ENCODE assay signal across 9 cellular contexts in the genomic region with DNA sequence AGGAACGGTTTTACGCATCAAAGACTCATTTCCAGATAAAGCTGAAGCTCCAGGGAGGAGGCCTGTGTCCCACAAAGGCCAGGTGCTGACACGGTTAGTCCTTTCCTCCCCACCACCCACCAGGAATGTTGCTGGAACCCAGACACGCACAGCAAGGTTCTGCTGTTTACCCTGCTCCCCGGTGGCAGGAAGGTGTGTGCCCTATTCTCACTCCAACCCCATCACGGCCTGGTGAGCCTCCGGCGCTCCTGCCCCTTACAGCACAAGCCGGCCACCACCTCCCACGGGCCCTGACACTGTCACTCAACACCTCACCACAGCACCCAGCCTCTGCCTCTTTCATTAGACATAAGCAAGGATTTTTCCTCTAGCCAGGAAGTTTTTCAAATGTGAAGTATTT. TPM values are rescaled to one million over a fixed set of nuclear protein-coding genes. Genes with fewer than 3 reads are reported as not detected.
DNase-seq lines count a peak whose midpoint lies in the region; ATAC-seq, FAIRE-seq and TF ChIP-seq lines count a peak whose summit lies in the region.
"Had no signal": no experiment of that assay in that cellular context is flagged by ENCODE, and none has a peak within 500 bp of the region (broad histone marks: within the 10 kb centered on the region; RNA-seq: fewer than 3 reads in every experiment).

No MANE protein-coding gene starts in this region.

- H2BK20ac ChIP-seq in IMR-90 (ENCODE audit: low read depth, low read length), result peak overlapping the region; percentile 51; the same call in 1 of the 2 replicates

- peak overlapping the region; percentile 80; the same call in 1 of the 2 replicates for H2AK5ac ChIP-seq in IMR-90 (ENCODE audit: low read depth, low read length)

- H4K5ac ChIP-seq in IMR-90 (ENCODE audit: low read depth, low read length), result peak overlapping the region; percentile 14

- intact Hi-C loops in IMR-90 (cut with micrococcal nuclease), result loop anchor here (2.0 kb wide), 1 partner anchor 46 kb away; no protein-coding TSS in a partner anchor
- intact Hi-C loops in GM12878 (cut with micrococcal nuclease; ENCODE audit: unreplicated experiment), result no loop called here
- intact Hi-C loops in HepG2 (cut with micrococcal nuclease; ENCODE audit: unreplicated experiment), result loop anchor here (2.0 to 5.0 kb wide), 3 partner anchors 26 to 65 kb away; partner anchors contain the start of gene SPG7

- TF ChIP-seq EP300 in GM12878 (IDR thresholded peaks at IDR 0.05; ENCODE audit: borderline replicate concordance in 1 of 2, control insufficient read depth in 1 of 2, low read depth in 2 of 2, low read length in 2 of 2), result no peak
- TF ChIP-seq EP300 in HepG2 (IDR thresholded peaks at IDR 0.05; ENCODE audit: low read depth in 2 of 2, low read length in 2 of 2), result no peak
- TF ChIP-seq EP300 in HepG2 (CRISPR knock-in tag; IDR thresholded peaks at IDR 0.05; ENCODE audit: borderline replicate concordance), result no peak

- FAIRE-seq in GM12878 (lab: Jason Lieb, UNC) (no peak), HepG2 (lab: Jason Lieb, UNC) (no peak)

- H3K27me3 ChIP-seq in IMR-90 (ENCODE audit: control insufficient read depth, insufficient read depth, low read length) (no peaks in the 10 kb centered on the region), GM12878 (replicated peaks in 1 of 2; ENCODE audit: control insufficient read depth in 2 of 2, insufficient read depth in 2 of 2, low read length in 1 of 2) (no peaks in the 10 kb centered on the region), HepG2 (ENCODE audit: control insufficient read depth in 1 of 2, insufficient read depth in 2 of 2, low read length in 2 of 2) (no peaks in the 10 kb centered on the region), stomach smooth muscle (ENCODE audit: control insufficient read depth in 1 of 2, insufficient read depth in 2 of 2, low read length in 2 of 2) (no peaks in the 10 kb centered on the region)

- TF ChIP-seq RAD21 in IMR-90 (IDR thresholded peaks at IDR 0.05; ENCODE audit: low read length) (no peak), GM12878 (IDR thresholded peaks at IDR 0.05; ENCODE audit: insufficient read depth, low read depth, low read length) (no peak), HepG2 (CRISPR knock-in tag; IDR thresholded peaks at IDR 0.05) (no peak)

- WGBS in IMR-90 (ENCODE audit: extremely low coverage in 2 of 2, insufficient read length in 1 of 2), 2 experiments, result 56% methylated on average over 5 of the region's 10 CpGs; no CpG with 5 or more reads in 1 of the 2 experiments
- WGBS in GM12878 (ENCODE audit: insufficient coverage, insufficient replicate concordance, low lambda C conversion rate, missing lambda C conversion rate), result 83% methylated on average over 10 of the region's 10 CpGs
- WGBS in HepG2 (ENCODE audit: low lambda C conversion rate), result 40% methylated on average over 10 of the region's 10 CpGs

- peak overlapping the region in 1 of 2 experiments; percentile 44; a peak in 2 of 4 replicates for H4K8ac ChIP-seq in IMR-90 (ENCODE audit: low read depth in 2 of 2, low read length in 2 of 2)

- H3K27ac ChIP-seq in IMR-90 (ENCODE audit: insufficient read depth, low read length) (peak overlapping the region; percentile 83), GM12878 (ENCODE audit: control insufficient read depth, insufficient read depth) (no peak overlapping the region; the same call in 1 of the 2 replicates), HepG2 (ENCODE audit: extremely low read length, insufficient read depth, low read length) (peak overlapping the region; percentile 63), stomach smooth muscle (ENCODE audit: low read length) (peak overlapping the region; percentile 46)

- peak overlapping the region; percentile 7; the same call in 1 of the 2 replicates for H3K9ac ChIP-seq in IMR-90 (ENCODE audit: low read depth, low read length)
- no peak overlapping the region for H3K9ac ChIP-seq in GM12878 (ENCODE audit: control insufficient read depth, insufficient read depth, low read length)
- H3K9ac ChIP-seq in HepG2 (ENCODE audit: insufficient read depth, low read depth, low read length), result peak overlapping the region; percentile 45
- no peak overlapping the region for H3K9ac ChIP-seq in stomach smooth muscle (ENCODE audit: low read length in 2 of 2)

- H3K14ac ChIP-seq in IMR-90 (replicated peaks; ENCODE audit: low read depth, low read length), result peak overlapping the region; percentile 88

- no peak for DNase-seq in IMR-90
- no peak for DNase-seq in GM12878 (ENCODE audit: low read depth, low spot score)
- no peak for DNase-seq in HepG2 (ENCODE audit: low spot score)
- no peak for DNase-seq in GDM1 (lab: John Stamatoyannopoulos, UW)
- DNase-seq in medulla oblongata (ENCODE audit: extremely low spot score), result no peak
- no peak for DNase-seq in AG20443 (ENCODE audit: low spot score)
- DNase-seq: stimulated activated CD4-positive, alpha-beta T cell treated with anti-CD3 and anti-CD28 coated beads, Interleukin-1b, Interleukin-23, amount 100 ng/mL, for 48 hours had no signal

- peaks cover 5% of the 10 kb centered on the region; the same call in 1 of the 2 replicates for H3K36me3 ChIP-seq in IMR-90 (ENCODE audit: control insufficient read depth, insufficient read depth, low read length)
- H3K36me3 ChIP-seq in GM12878 (ENCODE audit: control insufficient read depth in 2 of 2, insufficient read depth in 2 of 2, low read length in 1 of 2), result peaks cover 3 to 4% of the 10 kb centered on the region in 2 experiments; a peak in 3 of 4 replicates
- H3K36me3 ChIP-seq in HepG2 (replicated peaks in 1 of 2; ENCODE audit: control insufficient read depth in 1 of 2, insufficient read depth in 2 of 2, low read length in 2 of 2), result peaks cover 8 to 15% of the 10 kb centered on the region in 2 experiments
- H3K36me3 ChIP-seq in stomach smooth muscle (ENCODE audit: control insufficient read depth in 2 of 2, insufficient read depth in 2 of 2, low read length in 2 of 2), result peaks cover 0 to 2% of the 10 kb centered on the region in 2 donors

- H3K79me1 ChIP-seq in IMR-90 (ENCODE audit: low read depth in 1 of 2, low read length in 2 of 2), result peaks cover 5 to 87% of the 10 kb centered on the region in 2 experiments; a peak in 3 of 4 replicates

- H3K79me2 ChIP-seq in GM12878 (ENCODE audit: control insufficient read depth, insufficient read depth, low read length), result peaks cover 91% of the 10 kb centered on the region
- H3K79me2 ChIP-seq in HepG2 (ENCODE audit: insufficient read depth, low read length), result peaks cover 98% of the 10 kb centered on the region

- H2AFZ ChIP-seq in IMR-90 (replicated peaks; ENCODE audit: low read length, poor library complexity) (no peak overlapping the region), GM12878 (ENCODE audit: control insufficient read depth, low read depth, low read length) (no peak overlapping the region), HepG2 (ENCODE audit: low read length) (no peak overlapping the region)

- peak overlapping the region; percentile 82 for H2BK5ac ChIP-seq in IMR-90 (ENCODE audit: low read depth, low read length, poor library complexity, severe bottlenecking)

- H3K9me3 ChIP-seq in IMR-90 (ENCODE audit: control insufficient read depth, insufficient read depth, low read length), result no peaks in the 10 kb centered on the region
- no peaks in the 10 kb centered on the region for H3K9me3 ChIP-seq in GM12878 (replicated peaks; ENCODE audit: control insufficient read depth, insufficient read depth, low read length)
- H3K9me3 ChIP-seq in HepG2 (ENCODE audit: low read length), result no peaks in the 10 kb centered on the region
- H3K9me3 ChIP-seq in stomach smooth muscle (ENCODE audit: control insufficient read depth in 2 of 2, low read length in 2 of 2), result no peaks in the 10 kb centered on the region

- SMC1A ChIA-PET in GM12878 (lab: Charles Lee; ENCODE audit: uncharacterized antibody, unreplicated experiment), result no interaction called here

- POLR2A ChIA-PET in IMR-90 (lab: Charles Lee; ENCODE audit: unreplicated experiment), result no interaction called here
- POLR2A ChIA-PET in GM12878 (lab: Charles Lee), result no interaction called here
- POLR2A ChIA-PET in HepG2 (lab: Yijun Ruan, JAX), result interaction anchor here (1.1 to 2.4 kb wide), 3 partner anchors 11 to 66 kb away, joined by 3 to 12 read pairs (median 3); partner anchors contain the start of gene SPG7

- dilution Hi-C loops in IMR-90 (cut with HindIII; ENCODE audit: low sequenced_read_pairs, unreplicated experiment), result no loop called here

- H3K4me2 ChIP-seq in IMR-90 (ENCODE audit: low read depth, low read length) (peak overlapping the region; percentile 57), GM12878 (ENCODE audit: control insufficient read depth, insufficient read depth) (no peak overlapping the region), HepG2 (ENCODE audit: low read depth, low read length) (peak overlapping the region; percentile 70)

- H3K4me1 ChIP-seq in IMR-90 (ENCODE audit: control insufficient read depth, insufficient read depth, low read length), result peaks cover 53% of the 10 kb centered on the region
- H3K4me1 ChIP-seq in GM12878 (ENCODE audit: control insufficient read depth, insufficient read depth, low read length), result peaks cover 39% of the 10 kb centered on the region
- peaks cover 92% of the 10 kb centered on the region for H3K4me1 ChIP-seq in HepG2 (ENCODE audit: insufficient read depth, low read length)
- H3K4me1 ChIP-seq in stomach smooth muscle (ENCODE audit: control insufficient read depth, insufficient read depth, low read length), result peaks cover 71% of the 10 kb centered on the region

- peaks cover 81% of the 10 kb centered on the region for H3K9me1 ChIP-seq in IMR-90 (ENCODE audit: insufficient read depth, low read length)

- peak overlapping the region; percentile 88 for H2AK9ac ChIP-seq in IMR-90 (replicated peaks; ENCODE audit: low read depth, low read length, poor library complexity)

- TF ChIP-seq CTCF in IMR-90 (conservative IDR thresholded peaks at IDR 0.05; ENCODE audit: low read depth, low read length) (no peak), GM12878 (IDR thresholded peaks at IDR 0.05 in 2 of 3, conservative IDR thresholded peaks at IDR 0.05 in 1 of 3; ENCODE audit: control insufficient read depth in 2 of 3, extremely low read depth in 1 of 3, insufficient read depth in 1 of 3, low read depth in 3 of 3, low read length in 3 of 3) (no peak), HepG2 (CRISPR knock-in tag; IDR thresholded peaks at IDR 0.05) (no peak)

- peak overlapping the region; percentile 85 for H3K4ac ChIP-seq in IMR-90 (ENCODE audit: low read depth, low read length)

- BruUV-seq in IMR-90 (replicated peaks; lab: Mats Ljungman, UMichigan), result no TSS peak
- no TSS peak for BruUV-seq in GM12878 (replicated peaks; lab: Mats Ljungman, UMichigan)
- BruUV-seq in HepG2 (replicated peaks; lab: Mats Ljungman, UMichigan), result no TSS peak

- H2BK120ac ChIP-seq in IMR-90 (ENCODE audit: low read depth, low read length), result peak overlapping the region; percentile 51; the same call in 1 of the 2 replicates

- H4K91ac ChIP-seq in IMR-90 (ENCODE audit: insufficient read depth, low read depth, low read length), result peak overlapping the region; percentile 19; the same call in 1 of the 2 replicates

- H4K20me1 ChIP-seq in IMR-90 (ENCODE audit: insufficient read depth, low read length) (peaks cover 100% of the 10 kb centered on the region), GM12878 (ENCODE audit: control insufficient read depth, insufficient read depth) (peaks cover 37% of the 10 kb centered on the region), HepG2 (ENCODE audit: insufficient read depth, low read length) (peaks cover 99% of the 10 kb centered on the region)

- peak overlapping the region; percentile 81; the same call in 1 of the 2 replicates for H3K23ac ChIP-seq in IMR-90 (ENCODE audit: low read depth, low read length)

- CTCF ChIA-PET in IMR-90 (lab: Yijun Ruan, JAX) (interaction anchor here (0.5 to 1.1 kb wide), 3 partner anchors 32 to 43 kb away, joined by 3 to 5 read pairs (median 3); no protein-coding TSS in a partner anchor), GM12878 (lab: Yijun Ruan, JAX) (no interaction called here), HepG2 (lab: Yijun Ruan, JAX; ENCODE audit: low intra/inter-chr PET ratio, low total read pairs) (no interaction called here)

- H2BK15ac ChIP-seq in IMR-90 (ENCODE audit: low read depth, low read length), result no peak overlapping the region

- in situ Hi-C loops in IMR-90 (cut with MboI; ENCODE audit: low sequenced_read_pairs) (no loop called here), GM12878 (cut with MboI) (no loop called here), HepG2 (cut with HindIII; ENCODE audit: extremely low pct_ligation_motif_present, low pct_unique_long_range_greater_than_20kb) (no loop called here)

- ATAC-seq in IMR-90 (ENCODE audit: low read depth) (peak; percentile 40), GM12878 (no peak), HepG2 (peak; percentile 54), GM21529 (IDR thresholded peaks at IDR 0.05; ENCODE audit: unreplicated experiment) (no peak)

- peak overlapping the region; percentile 40 for H3K18ac ChIP-seq in IMR-90 (ENCODE audit: low read depth, low read length)

- TF ChIP-seq POLR2A in IMR-90 (IDR thresholded peaks at IDR 0.05; ENCODE audit: low read depth, low read length) (no peak), GM12878 (IDR thresholded peaks at IDR 0.05; ENCODE audit: low read depth, low read length) (no peak), HepG2 (IDR thresholded peaks at IDR 0.05; ENCODE audit: insufficient read depth in 1 of 2, low read depth in 2 of 2, low read length in 2 of 2) (no peak)

- H3K4me3 ChIP-seq in IMR-90 (ENCODE audit: insufficient read depth, low read depth, low read length), result no peak overlapping the region
- H3K4me3 ChIP-seq in GM12878, result no peak overlapping the region
- peak overlapping the region in 1 of 3 experiments; percentile 20; a peak in 2 of 6 replicates for H3K4me3 ChIP-seq in HepG2 (replicated peaks in 1 of 3; ENCODE audit: insufficient read depth in 1 of 3, low read depth in 2 of 3, low read length in 3 of 3)
- peak overlapping the region in 1 of 2 donors; percentile 49 for H3K4me3 ChIP-seq in stomach smooth muscle (ENCODE audit: low read length in 2 of 2)

- RAD21 ChIA-PET in GM12878 (lab: Charles Lee; ENCODE audit: unreplicated experiment), result no interaction called here

- H3K56ac ChIP-seq in IMR-90 (ENCODE audit: extremely low read depth, insufficient read depth, low read length), result no peak overlapping the region

RNA-seq across cellular contexts. Expression of gene ANKRD11, which starts 47.8 kb away (rescaled TPM):
- total RNA-seq in IMR-90 (2012; rRNA removed) (28.1 and 46.8 TPM in 2 replicates), GM12878 (2014; rRNA removed) (30.3 and 34.7 TPM in 2 replicates), GM12878 (2014; rRNA removed; fragmentation: Illumina TruSeq; extraction: Trizol) (26.2 and 26.3 TPM in 2 replicates), GM12878 (2021) (103 and 106 TPM in 2 replicates), HepG2 (2016; rRNA removed; fragmentation: Illumina TruSeq; extraction: Trizol) (21.4 and 24.4 TPM in 2 replicates)
- polyA plus RNA-seq in IMR-90 (2012; rRNA removed) (67.8 and 71.9 TPM in 2 replicates), GM12878 (2011; rRNA removed) (25.8 and 28.4 TPM in 2 replicates), GM12878 (2014; fragmentation: Illumina TruSeq; extraction: Trizol) (23.9 and 35.9 TPM in 2 replicates), GM12878 (2014; fragmentation: Nextera tagmentation; extraction: Ambion mirVana) (1 to 10 TPM; 5.1 to 8.7 TPM), GM12878 (2014; rRNA removed) (80.1 and 85.5 TPM in 2 replicates), GM12878 (2016; fragmentation: Nextera tagmentation; extraction: Ambion mirVana) (10 to 100 TPM; 18.2 to 18.6 TPM), HepG2 (2011; rRNA removed) (38.4 and 42.3 TPM in 2 replicates)
- polyA plus RNA-seq in IMR-90 (2012; cell fraction: cytosol; rRNA removed), result 50.6 and 79.2 TPM in 2 replicates
- polyA plus RNA-seq in IMR-90 (2012; cell fraction: nucleus; rRNA removed; ENCODE audit: low replicate concordance), result 174 and 231 TPM in 2 replicates
- 326 and 358 TPM in 2 replicates for total RNA-seq in GM12878 (2013; cell fraction: nucleolus; rRNA removed)
- 26.1 TPM for polyA plus RNA-seq in GM12878 (2011; ENCODE audit: low read depth)
- polyA plus RNA-seq in GM12878 (2011; cell fraction: cytosol; rRNA removed), result 30.6 and 37.2 TPM in 2 replicates
- 127 and 191 TPM in 2 replicates for polyA plus RNA-seq in GM12878 (2011; cell fraction: nucleus; rRNA removed)
- 64.4 and 70.9 TPM in 2 replicates for polyA plus RNA-seq in GM12878 (2012)
- 24.9 and 46.7 TPM in 2 replicates for polyA minus RNA-seq in GM12878 (2011; rRNA and poly(A)+ RNA removed)
- polyA minus RNA-seq in GM12878 (2011; cell fraction: cytosol; rRNA and poly(A)+ RNA removed), result 22.9 and 24.1 TPM in 2 replicates
- polyA minus RNA-seq in GM12878 (2011; cell fraction: nucleus; rRNA and poly(A)+ RNA removed), result 31.7 and 60.0 TPM in 2 replicates
- 54.2 and 55.2 TPM in 2 replicates for total RNA-seq in HepG2 (2016; cell fraction: cytosol; rRNA removed; fragmentation: Illumina TruSeq; extraction: Trizol; ENCODE audit: low read depth)
- total RNA-seq in HepG2 (2016; cell fraction: insoluble cytoplasmic fraction; rRNA removed; fragmentation: Illumina TruSeq; extraction: Trizol), result 17.9 and 22.3 TPM in 2 replicates
- total RNA-seq in HepG2 (2016; cell fraction: membrane; rRNA removed; fragmentation: Illumina TruSeq; extraction: Trizol), result 22.4 and 27.0 TPM in 2 replicates
- total RNA-seq in HepG2 (2016; cell fraction: nucleus; rRNA removed; fragmentation: Illumina TruSeq; extraction: Trizol), result 48.5 and 63.5 TPM in 2 replicates
- 31.1 and 36.3 TPM in 2 replicates for polyA plus RNA-seq in HepG2 (2011; cell fraction: cytosol; rRNA removed)
- 155 and 191 TPM in 2 replicates for polyA plus RNA-seq in HepG2 (2011; cell fraction: nucleus; rRNA removed)
- polyA plus RNA-seq in HepG2 (2012), result 78.6 and 89.8 TPM in 2 replicates
- polyA plus RNA-seq in HepG2 (2016; cell fraction: cytosol; fragmentation: Illumina TruSeq; extraction: Trizol; ENCODE audit: low read depth), result 10.6 and 13.9 TPM in 2 replicates
- 35.2 and 50.6 TPM in 2 replicates for polyA plus RNA-seq in HepG2 (2016; cell fraction: insoluble cytoplasmic fraction; fragmentation: Illumina TruSeq; extraction: Trizol; ENCODE audit: low read depth)
- 29.5 and 30.6 TPM in 2 replicates for polyA plus RNA-seq in HepG2 (2016; cell fraction: membrane; fragmentation: Illumina TruSeq; extraction: Trizol; ENCODE audit: low read depth)
- 190 and 216 TPM in 2 replicates for polyA plus RNA-seq in HepG2 (2016; cell fraction: nucleus; fragmentation: Illumina TruSeq; extraction: Trizol; ENCODE audit: insufficient read depth, low read depth)
- polyA minus RNA-seq in HepG2 (2011; rRNA and poly(A)+ RNA removed; ENCODE audit: low replicate concordance), result 38.6 and 64.5 TPM in 2 replicates
- 32.5 and 37.0 TPM in 2 replicates for polyA minus RNA-seq in HepG2 (2011; cell fraction: cytosol; rRNA and poly(A)+ RNA removed)
- polyA minus RNA-seq in HepG2 (2011; cell fraction: nucleus; rRNA and poly(A)+ RNA removed), result 104 and 109 TPM in 2 replicates

Comparison
In these comparisons a context has a peak if more than half of its experiments do, and no peak if none do; other contexts are left out.
1. ATAC-seq: peak in IMR-90 (single experiment) and HepG2 (single experiment); none in GM12878 (single experiment) and GM21529 (single experiment).
2. H3K9ac ChIP-seq: peak in IMR-90 (single experiment) and HepG2 (single experiment); none in GM12878 (single experiment) and stomach smooth muscle (0 of 2).